ENCODE assay signal across 8 cellular contexts in genomic region chr6:29847871-29848630, GRCh38. TPM values are rescaled to one million over a fixed set of nuclear protein-coding genes. Genes with fewer than 3 reads are reported as not detected.
A peak's percentile ranks its signal among the peaks of the same experiment; 100 is the strongest.
DNase-seq lines count a peak whose midpoint lies in the region; ATAC-seq, FAIRE-seq and TF ChIP-seq lines count a peak whose summit lies in the region.

No MANE protein-coding gene starts in this region.

- ATAC-seq in omental fat pad (ENCODE audit: low FRiP score) (peak; percentile 61), thoracic aorta (ENCODE audit: insufficient number of reproducible peaks, low FRiP score, low read depth) (no peak), GM21528 (IDR thresholded peaks at IDR 0.05; ENCODE audit: low FRiP score, unreplicated experiment) (no peak)

- no peaks in the 10 kb centered on the region for H3K27me3 ChIP-seq in Karpas-422 (ENCODE audit: low read length)
- peaks cover 39% of the 10 kb centered on the region for H3K27me3 ChIP-seq in SJSA1 (replicated peaks)
- H3K27me3 ChIP-seq in thoracic aorta (replicated peaks; ENCODE audit: insufficient read depth), result no peaks in the 10 kb centered on the region

- no peaks in the 10 kb centered on the region for H3K9me2 ChIP-seq in Karpas-422 (replicated peaks; ENCODE audit: insufficient read depth, low read length)

- TF ChIP-seq CTCF in omental fat pad (IDR thresholded peaks at IDR 0.05) (peak in 2 of 3 donors; percentile 67 to 89), thoracic aorta (IDR thresholded peaks at IDR 0.05) (peak; percentile 89)

- no peaks in the 10 kb centered on the region for H3K36me3 ChIP-seq in Karpas-422 (ENCODE audit: insufficient read depth, low read length)
- no peaks in the 10 kb centered on the region for H3K36me3 ChIP-seq in SJSA1
- no peaks in the 10 kb centered on the region for H3K36me3 ChIP-seq in thoracic aorta

- H3K9ac ChIP-seq in Karpas-422 (ENCODE audit: low read length), result no peak overlapping the region

- H3K4me1 ChIP-seq in Karpas-422 (ENCODE audit: low read length) (no peaks in the 10 kb centered on the region), SJSA1 (replicated peaks) (peaks cover 7% of the 10 kb centered on the region), thoracic aorta (ENCODE audit: control insufficient read depth in 1 of 2, low read depth in 2 of 2) (peaks cover 3 to 6% of the 10 kb centered on the region in 2 donors)

- H3K9me3 ChIP-seq in Karpas-422 (ENCODE audit: low read length) (no peaks in the 10 kb centered on the region), SJSA1 (replicated peaks) (no peaks in the 10 kb centered on the region; the same call in 1 of the 2 replicates), thoracic aorta (no peaks in the 10 kb centered on the region)

- no peak overlapping the region for H3K4me3 ChIP-seq in Karpas-422 (ENCODE audit: low read length)
- no peak overlapping the region for H3K4me3 ChIP-seq in SJSA1
- no peak overlapping the region for H3K4me3 ChIP-seq in thoracic aorta

- H2AFZ ChIP-seq in Karpas-422 (ENCODE audit: low read length), result no peak overlapping the region

- no peak for FAIRE-seq in frontal cortex (lab: Jason Lieb, UNC)

- H3K4me2 ChIP-seq in Karpas-422 (ENCODE audit: low read depth, low read length, poor library complexity, severe bottlenecking), result no peak overlapping the region

- DNase-seq in EH (ENCODE audit: low read depth) (peak; percentile 61), Karpas-422 (peak; percentile 82), SJSA1 (ENCODE audit: low read depth in 1 of 2, low spot score in 2 of 2) (peak; percentile 61 to 63), frontal cortex (ENCODE audit: low spot score in 2 of 2) (peak; percentile 47 to 67), omental fat pad (ENCODE audit: low spot score) (peak; percentile 80), thoracic aorta (ENCODE audit: low spot score) (no peak)
- DNase-seq in activated effector memory CD4-positive, alpha-beta T cell treated with anti-CD3 and anti-CD28 coated beads, Interleukin-2, amount 50 U/mL, for 16 hours, result peak; percentile 94

- no peak overlapping the region for H3K27ac ChIP-seq in Karpas-422 (ENCODE audit: low read length)
- H3K27ac ChIP-seq in SJSA1, result no peak overlapping the region
- H3K27ac ChIP-seq in thoracic aorta, result no peak overlapping the region

- H4K20me1 ChIP-seq in Karpas-422 (ENCODE audit: insufficient read depth, low read depth, low read length), result no peaks in the 10 kb centered on the region

- no peaks in the 10 kb centered on the region for H3K79me2 ChIP-seq in Karpas-422 (ENCODE audit: low read length)

RNA-seq across cellular contexts. Expression of gene HLA-G, which starts 20.4 kb away (rescaled TPM):
- total RNA-seq in Karpas-422 (2014; rRNA removed; shearing (Covaris generic); ENCODE audit: low replicate concordance), result not detected in 2 replicates
- not detected in 2 replicates for total RNA-seq in SJSA1 (2014; rRNA removed; shearing (Covaris generic))
- total RNA-seq in frontal cortex, result not detected
- total RNA-seq in omental fat pad, result not detected
- total RNA-seq in thoracic aorta, result under 1 TPM in 1 of 2 donors, not detected in 1; 0.85 TPM
